26 cellular contexts compared by ENCODE assay signal in the genomic region with DNA sequence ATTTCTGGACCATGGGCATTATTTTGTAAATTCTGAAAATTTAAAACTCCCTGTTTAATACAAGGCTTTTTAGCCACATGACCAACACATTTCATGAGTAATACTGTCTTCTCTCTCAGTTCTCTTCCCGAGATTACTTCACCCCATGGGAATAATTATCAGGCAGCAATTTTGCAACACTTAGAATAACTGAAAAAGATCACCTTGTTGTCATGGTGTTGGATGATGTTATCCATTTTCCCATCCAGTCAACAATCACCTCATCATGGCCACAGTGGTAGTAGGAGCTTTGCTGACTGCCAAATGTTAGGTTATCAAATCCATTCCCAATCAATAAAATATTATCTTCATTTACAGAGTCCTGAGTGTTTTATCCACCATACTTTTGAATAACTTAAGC.
"Had no signal": no experiment of that assay in that cellular context is flagged by ENCODE, and none has a peak within 500 bp of the region (broad histone marks: within the 10 kb centered on the region; RNA-seq: fewer than 3 reads in every experiment).

No MANE protein-coding gene starts in this region.

- H3K4me1 ChIP-seq: neural progenitor cell, parathyroid adenoma, psoas muscle, right lobe of liver, sigmoid colon, thyroid gland, tibial nerve, upper lobe of left lung, vagina had no signal

- H3K36me3 ChIP-seq: neural progenitor cell, ovary, right lobe of liver, sigmoid colon, stomach, thoracic aorta, thyroid gland, tibial nerve, upper lobe of left lung, vagina had no signal

- H2AFZ ChIP-seq: neural progenitor cell, parathyroid adenoma had no signal

- H3K4me3 ChIP-seq: neural progenitor cell, ovary, psoas muscle, right lobe of liver, sigmoid colon, stomach, thoracic aorta, thyroid gland, tibial nerve, upper lobe of left lung, vagina had no signal

- DNase-seq: nephron progenitor cell; occipital lobe; ovary; posterior cingulate gyrus; psoas muscle; right cardiac atrium; right lobe of liver; sigmoid colon; small intestine; stimulated activated CD4-positive, alpha-beta T cell treated with anti-CD3 and anti-CD28 coated beads, Interleukin-15, amount 100 ng/mL, for 24 hours; stimulated activated CD4-positive, alpha-beta T cell treated with anti-CD3 and anti-CD28 coated beads, Interleukin-2, amount 100 ng/mL, for 24 hours; stimulated activated CD4-positive, alpha-beta T cell treated with anti-CD3 and anti-CD28 coated beads, Interleukin-2, amount 100 ng/mL, for 48 hours; stimulated activated CD4-positive, alpha-beta T cell treated with anti-CD3 and anti-CD28 coated beads, Interleukin-4, amount 100 ng/mL, for 24 hours; stimulated activated naive B cell treated with anti-CD40 and anti-IgM and Interleukin-4, amounts not matched to agents 10 μg/mL and 1 μg/mL and 100 μg/mL, for 72 hours; stimulated activated naive CD4-positive, alpha-beta T cell treated with Interleukin-2 at 50 U/mL for 16 hours; stomach; thyroid gland; trophoblast cell; upper lobe of left lung had no signal

- H3K79me2 ChIP-seq: parathyroid adenoma had no signal

- H3K9me3 ChIP-seq: ovary, psoas muscle, right lobe of liver, sigmoid colon, stomach, thoracic aorta, thyroid gland, tibial nerve, upper lobe of left lung, vagina had no signal

- H3K4me2 ChIP-seq: neural progenitor cell had no signal

- H3K27ac ChIP-seq: neural progenitor cell, ovary, parathyroid adenoma, psoas muscle, right lobe of liver, sigmoid colon, stomach, thoracic aorta, thyroid gland, tibial nerve, upper lobe of left lung, vagina had no signal

- ATAC-seq: natural killer cell treated with Interleukin-12 subunit alpha and Interleukin-12 subunit beta and Interleukin-15 and Interleukin-18, amount 100 ng/mL, for 72 hours; psoas muscle; right cardiac atrium; right lobe of liver; stimulated activated effector memory CD8-positive, alpha-beta T cell treated with anti-CD3 and anti-CD28 coated beads, Interleukin-12 subunit alpha, Interleukin-12 subunit beta, amount 100 ng/mL, for 72 hours; stimulated activated naive B cell treated with anti-CD40 and anti-IgM and Interleukin-4, amounts not matched to agents 10 μg/mL and 1 μg/mL and 100 μg/mL, for 72 hours had no signal

- H3K27me3 ChIP-seq: neural progenitor cell, ovary, right lobe of liver, sigmoid colon, stomach, thyroid gland, tibial nerve, upper lobe of left lung, vagina had no signal

- H3K9ac ChIP-seq: neural progenitor cell, parathyroid adenoma had no signal
